ENCODE assay signal across 8 cellular contexts in genomic region chr19:13098291-13099072, GRCh38. TPM values are rescaled to one million over a fixed set of nuclear protein-coding genes. Genes with fewer than 3 reads are reported as not detected.
DNase-seq lines count a peak whose midpoint lies in the region; ATAC-seq, FAIRE-seq and TF ChIP-seq lines count a peak whose summit lies in the region.

No MANE protein-coding gene starts in this region.

- peak; percentile 37 for FAIRE-seq in K562 (lab: Jason Lieb, UNC)

- H3K36me3 Mint-ChIP-seq in CD4-positive, CD25-positive, alpha-beta regulatory T cell = peaks cover 6% of the 10 kb centered on the region

- peaks cover 5 to 70% (median 38%) of the 10 kb centered on the region in 4 donors for H3K4me1 Mint-ChIP-seq in CD4-positive, CD25-positive, alpha-beta regulatory T cell

- no peak for TF ChIP-seq EP300 in K562 (IDR thresholded peaks at IDR 0.05; ENCODE audit: low read length)

- H3K4me3 Mint-ChIP-seq in CD4-positive, CD25-positive, alpha-beta regulatory T cell = peak overlapping the region; percentile 90 to 91 (median 90)

- H3K9me1 ChIP-seq in K562 (ENCODE audit: control insufficient read depth, insufficient read depth, low read length) = no peaks in the 10 kb centered on the region

- ATAC-seq in CD4-positive, CD25-positive, alpha-beta regulatory T cell (ENCODE audit: low read depth in 2 of 2) = no peak
- ATAC-seq in K562 = peak; percentile 3
- ATAC-seq in upper lobe of right lung = no peak
- no peak for ATAC-seq in GM18517 (IDR thresholded peaks at IDR 0.05; ENCODE audit: unreplicated experiment)
- ATAC-seq in HG03039 (IDR thresholded peaks at IDR 0.05; ENCODE audit: unreplicated experiment) = no peak

- no peaks in the 10 kb centered on the region for H3K9me3 ChIP-seq in CD4-positive, CD25-positive, alpha-beta regulatory T cell (ENCODE audit: control insufficient read depth in 2 of 2, low read length in 2 of 2)
- H3K9me3 ChIP-seq in K562 (replicated peaks; ENCODE audit: control insufficient read depth, insufficient read depth, low read depth, low read length) = no peaks in the 10 kb centered on the region
- H3K9me3 ChIP-seq in upper lobe of right lung = no peaks in the 10 kb centered on the region

- peak in 1 of 2 experiments; percentile 19; a peak in 2 of 4 replicates for TF ChIP-seq RAD21 in K562 (CRISPR knock-in tag; conservative IDR thresholded peaks at IDR 0.05 in 1 of 2, IDR thresholded peaks at IDR 0.05 in 1 of 2)

- no TSS peak for BruUV-seq in K562 (replicated peaks; lab: Mats Ljungman, UMichigan)

- no peaks in the 10 kb centered on the region for H4K20me1 ChIP-seq in K562 (replicated peaks; ENCODE audit: control insufficient read depth, insufficient read depth, low read length)

- peak overlapping the region; percentile 87 for H3K27ac ChIP-seq in CD4-positive, CD25-positive, alpha-beta regulatory T cell (ENCODE audit: insufficient read depth, low read length, poor library complexity, severe bottlenecking)
- H3K27ac ChIP-seq in K562 (ENCODE audit: extremely low read depth, low read depth, low read length) = peak overlapping the region; percentile 98
- H3K27ac ChIP-seq in upper lobe of right lung = peak overlapping the region; percentile 89

- intact Hi-C loops in K562 (cut with micrococcal nuclease) (loop anchor here (1.0 kb wide), 1 partner anchor 164 kb away; no protein-coding TSS in a partner anchor), lower leg skin (cut with DNase I; ENCODE audit: low total_unique reads) (loop anchor here (5.0 kb wide), 1 partner anchor 121 kb away; no protein-coding TSS in a partner anchor), upper lobe of right lung (cut with DNase I) (loop anchor here (10.0 kb wide), 2 partner anchors 74 to 124 kb away; no protein-coding TSS in a partner anchor)

- peaks cover 56% of the 10 kb centered on the region for H3K79me2 ChIP-seq in K562 (ENCODE audit: control insufficient read depth, insufficient read depth, low read length)

- H3K9me3 Mint-ChIP-seq in CD4-positive, CD25-positive, alpha-beta regulatory T cell = peaks cover 0 to 1% (median 0%) of the 10 kb centered on the region in 7 donors

- H3K36me3 ChIP-seq in CD4-positive, CD25-positive, alpha-beta regulatory T cell (ENCODE audit: control insufficient read depth, insufficient read depth, low read length) = no peaks in the 10 kb centered on the region
- H3K36me3 ChIP-seq in K562 (ENCODE audit: control insufficient read depth, insufficient read depth, low read length) = peaks cover 37% of the 10 kb centered on the region
- peaks cover 9% of the 10 kb centered on the region for H3K36me3 ChIP-seq in upper lobe of right lung

- TF ChIP-seq POLR2A in K562 (conservative IDR thresholded peaks at IDR 0.05) = peak; percentile 77
- TF ChIP-seq POLR2A in lower leg skin (IDR thresholded peaks at IDR 0.05) = no peak

- whole genome bisulfite sequencing in K562 (ENCODE audit: insufficient coverage, low coverage, missing lambda C conversion rate) = under 1% methylated on average over 41 of the region's 56 CpGs
- WGBS in lower leg skin, 2 donors = 7 to 12% methylated on average over 44 to 51 of the region's 56 CpGs

- peak overlapping the region; percentile 99 for H3K4me2 ChIP-seq in K562 (ENCODE audit: insufficient read depth, low read length)

- POLR2A ChIA-PET in K562 (lab: Yijun Ruan, JAX) = interaction anchor here (0.8 to 1.1 kb wide), 2 partner anchors 9 to 54 kb away, joined by 4 to 7 read pairs; no protein-coding TSS in a partner anchor

- H2AFZ ChIP-seq in K562 (ENCODE audit: low read depth, low read length) = no peak overlapping the region

- TF ChIP-seq CTCF in K562 (IDR thresholded peaks at IDR 0.05 in 2 of 3, conservative IDR thresholded peaks at IDR 0.05 in 1 of 3; ENCODE audit: insufficient read depth in 2 of 3, low read depth in 1 of 3, low read length in 3 of 3) (no peak; a peak in 1 of 6 replicates), lower leg skin (IDR thresholded peaks at IDR 0.05) (no peak), upper lobe of right lung (IDR thresholded peaks at IDR 0.05) (no peak)

- peaks cover 97% of the 10 kb centered on the region for H3K4me1 ChIP-seq in CD4-positive, CD25-positive, alpha-beta regulatory T cell (ENCODE audit: control insufficient read depth, insufficient read depth, low read length, poor library complexity, severe bottlenecking)
- H3K4me1 ChIP-seq in K562 (replicated peaks in 1 of 2; ENCODE audit: control insufficient read depth in 2 of 2, insufficient read depth in 2 of 2, low read length in 2 of 2) (peaks cover 40 to 82% of the 10 kb centered on the region in 2 experiments), upper lobe of right lung (peaks cover 54% of the 10 kb centered on the region)

- CTCF ChIA-PET in K562 (lab: Yijun Ruan, JAX; ENCODE audit: low intra/inter-chr PET ratio) = interaction anchor here (0.6 to 0.8 kb wide), 2 partner anchors 58 to 163 kb away, joined by 3 read pairs; no protein-coding TSS in a partner anchor

- H3K9ac ChIP-seq in K562 (ENCODE audit: insufficient read depth in 1 of 2, low read depth in 2 of 2, low read length in 2 of 2) = peak overlapping the region; percentile 74 to 95

- peak; percentile 35 to 78 (median 54) for DNase-seq in CD4-positive, CD25-positive, alpha-beta regulatory T cell
- DNase-seq in NCI-H2171 treated with DMSO at 0.1 percent for 48 hours (lab: John Stamatoyannopoulos, UW) = peak; percentile 61
- peak in 3 of 4 experiments; percentile 25 to 85 (median 62) for DNase-seq in K562 (ENCODE audit: extremely low read depth in 1 of 4, low spot score in 3 of 4)
- no peak for DNase-seq in lower leg skin (ENCODE audit: low spot score in 2 of 2)
- DNase-seq in upper lobe of right lung = no peak
- no peak for DNase-seq in putamen (ENCODE audit: low spot score)

- H3K27me3 ChIP-seq in CD4-positive, CD25-positive, alpha-beta regulatory T cell (ENCODE audit: control insufficient read depth, insufficient read depth, low read length) = no peaks in the 10 kb centered on the region
- H3K27me3 ChIP-seq in K562 (ENCODE audit: control insufficient read depth in 2 of 2, insufficient read depth in 2 of 2, low read length in 2 of 2) (no peaks in the 10 kb centered on the region), upper lobe of right lung (no peaks in the 10 kb centered on the region)

- peaks cover 24% of the 10 kb centered on the region for H3K27me3 Mint-ChIP-seq in CD4-positive, CD25-positive, alpha-beta regulatory T cell

- H3K27ac Mint-ChIP-seq in CD4-positive, CD25-positive, alpha-beta regulatory T cell = peak overlapping the region; percentile 94 to 96 (median 95)

- peak overlapping the region; percentile 59 for H3K4me3 ChIP-seq in CD4-positive, CD25-positive, alpha-beta regulatory T cell (ENCODE audit: low read depth, low read length)
- peak overlapping the region; percentile 98 for H3K4me3 ChIP-seq in K562
- H3K4me3 ChIP-seq in lower leg skin (ENCODE audit: low read depth, poor library complexity, severe bottlenecking) = peak overlapping the region; percentile 17
- H3K4me3 ChIP-seq in upper lobe of right lung = peak overlapping the region; percentile 55

- in situ Hi-C loops in K562 (cut with MboI) = no loop called here

RNA-seq across cellular contexts. Expression of gene LYL1, which starts 4.2 kb away (rescaled TPM):
- total RNA-seq in CD4-positive, CD25-positive, alpha-beta regulatory T cell = 8.7 TPM
- polyA plus RNA-seq in CD4-positive, CD25-positive, alpha-beta regulatory T cell = 10 to 100 TPM in 1 of 4 donors, 1 to 10 TPM in 3; 6.5 to 14.2 (median 7.5) TPM
- total RNA-seq in K562 (2011; cell fraction: chromatin; rRNA removed; ENCODE audit: low replicate concordance) = 54.5 and 112 TPM in 2 replicates
- 105 and 123 TPM in 2 replicates for total RNA-seq in K562 (2011; cell fraction: nucleolus; rRNA removed)
- total RNA-seq in K562 (2011; cell fraction: nucleoplasm; rRNA removed) = 74.6 and 89.7 TPM in 2 replicates
- total RNA-seq in K562 (2014; rRNA removed) = 266 and 312 TPM in 2 replicates
- 13.2 and 17.7 TPM in 2 replicates for total RNA-seq in K562 (2014; rRNA removed; fragmentation: Illumina TruSeq; extraction: Trizol)
- total RNA-seq in K562 (2015; rRNA removed; fragmentation: Illumina TruSeq; extraction: Trizol) = 89.9 and 108 TPM in 2 replicates
- total RNA-seq in K562 (2021) = 216 and 218 TPM in 2 replicates
- 34.0 and 47.0 TPM in 2 replicates for polyA plus RNA-seq in K562 (2011; rRNA removed)
- polyA plus RNA-seq in K562 (2011; cell fraction: cytosol; rRNA removed) = 73.1 and 246 TPM in 2 replicates
- 76.6 and 132 TPM in 2 replicates for polyA plus RNA-seq in K562 (2011; cell fraction: nucleus; rRNA removed)
- 144 and 229 TPM in 2 replicates for polyA plus RNA-seq in K562 (2012)
- 17.8 and 71.5 TPM in 2 replicates for polyA plus RNA-seq in K562 (2014; fragmentation: Illumina TruSeq; extraction: Trizol)
- polyA plus RNA-seq in K562 (2014; fragmentation: Nextera tagmentation; extraction: Ambion mirVana) = 1 to 10 TPM; 1.3 to 1.6 TPM
- 165 and 175 TPM in 2 replicates for polyA plus RNA-seq in K562 (2014; rRNA removed)
- polyA minus RNA-seq in K562 (2011; rRNA and poly(A)+ RNA removed) = 12.7 and 14.2 TPM in 2 replicates
- 46.0 and 79.3 TPM in 2 replicates for polyA minus RNA-seq in K562 (2011; cell fraction: cytosol; rRNA and poly(A)+ RNA removed)
- 37.4 and 52.3 TPM in 2 replicates for polyA minus RNA-seq in K562 (2011; cell fraction: nucleus; rRNA and poly(A)+ RNA removed)
- 1 to 10 TPM; 4.9 to 8.3 (median 7.0) TPM for total RNA-seq in lower leg skin
- total RNA-seq in upper lobe of right lung = 21.8 TPM

RNA-seq across cellular contexts. Expression of gene TRMT1, which starts 18.1 kb away (rescaled TPM):
- 57.6 TPM for total RNA-seq in CD4-positive, CD25-positive, alpha-beta regulatory T cell
- polyA plus RNA-seq in CD4-positive, CD25-positive, alpha-beta regulatory T cell = 10 to 100 TPM; 16.0 to 22.3 (median 19.9) TPM
- total RNA-seq in K562 (2011; cell fraction: chromatin; rRNA removed; ENCODE audit: low replicate concordance) = 73.3 and 179 TPM in 2 replicates
- total RNA-seq in K562 (2011; cell fraction: nucleolus; rRNA removed) = 168 and 175 TPM in 2 replicates
- 79.0 and 80.0 TPM in 2 replicates for total RNA-seq in K562 (2011; cell fraction: nucleoplasm; rRNA removed)
- 89.1 and 113 TPM in 2 replicates for total RNA-seq in K562 (2014; rRNA removed)
- total RNA-seq in K562 (2014; rRNA removed; fragmentation: Illumina TruSeq; extraction: Trizol) = 25.8 and 42.9 TPM in 2 replicates
- total RNA-seq in K562 (2015; rRNA removed; fragmentation: Illumina TruSeq; extraction: Trizol) = 54.3 and 60.2 TPM in 2 replicates
- 118 TPM in 2 replicates for total RNA-seq in K562 (2021)
- 44.1 and 53.3 TPM in 2 replicates for polyA plus RNA-seq in K562 (2011; rRNA removed)
- polyA plus RNA-seq in K562 (2011; cell fraction: cytosol; rRNA removed) = 39.2 and 80.0 TPM in 2 replicates
- 282 and 531 TPM in 2 replicates for polyA plus RNA-seq in K562 (2011; cell fraction: nucleus; rRNA removed)
- polyA plus RNA-seq in K562 (2012) = 59.6 and 77.8 TPM in 2 replicates
- 84.8 and 96.2 TPM in 2 replicates for polyA plus RNA-seq in K562 (2014; fragmentation: Illumina TruSeq; extraction: Trizol)
- polyA plus RNA-seq in K562 (2014; fragmentation: Nextera tagmentation; extraction: Ambion mirVana) = 10 to 100 TPM in 1 of 2 experiments, 1 to 10 TPM in 1; 5.8 to 10.9 TPM
- polyA plus RNA-seq in K562 (2014; rRNA removed) = 155 and 158 TPM in 2 replicates
- polyA minus RNA-seq in K562 (2011; rRNA and poly(A)+ RNA removed) = 23.7 and 27.9 TPM in 2 replicates
- polyA minus RNA-seq in K562 (2011; cell fraction: cytosol; rRNA and poly(A)+ RNA removed) = 49.3 and 51.7 TPM in 2 replicates
- 50.5 and 77.3 TPM in 2 replicates for polyA minus RNA-seq in K562 (2011; cell fraction: nucleus; rRNA and poly(A)+ RNA removed)
- 10 to 100 TPM; 17.7 to 60.4 (median 32.7) TPM for total RNA-seq in lower leg skin
- total RNA-seq in upper lobe of right lung = 33.7 TPM

RNA-seq across cellular contexts. Expression of gene NACC1, which starts 19.6 kb away (rescaled TPM):
- 25.4 TPM for total RNA-seq in CD4-positive, CD25-positive, alpha-beta regulatory T cell
- polyA plus RNA-seq in CD4-positive, CD25-positive, alpha-beta regulatory T cell = 1 to 10 TPM in 2 of 4 donors, under 1 TPM in 2; 0.71 to 2.5 (median 1.2) TPM
- 31.6 and 133 TPM in 2 replicates for total RNA-seq in K562 (2011; cell fraction: chromatin; rRNA removed; ENCODE audit: low replicate concordance)
- total RNA-seq in K562 (2011; cell fraction: nucleolus; rRNA removed) = 77.5 and 89.6 TPM in 2 replicates
- 35.3 and 45.1 TPM in 2 replicates for total RNA-seq in K562 (2011; cell fraction: nucleoplasm; rRNA removed)
- 62.4 and 85.7 TPM in 2 replicates for total RNA-seq in K562 (2014; rRNA removed)
- 9.1 and 9.5 TPM in 2 replicates for total RNA-seq in K562 (2014; rRNA removed; fragmentation: Illumina TruSeq; extraction: Trizol)
- total RNA-seq in K562 (2015; rRNA removed; fragmentation: Illumina TruSeq; extraction: Trizol) = 40.2 and 46.8 TPM in 2 replicates
- 93.0 and 96.6 TPM in 2 replicates for total RNA-seq in K562 (2021)
- polyA plus RNA-seq in K562 (2011; rRNA removed) = 25.8 and 49.0 TPM in 2 replicates
- polyA plus RNA-seq in K562 (2011; cell fraction: cytosol; rRNA removed) = 59.4 and 222 TPM in 2 replicates
- 52.2 and 123 TPM in 2 replicates for polyA plus RNA-seq in K562 (2011; cell fraction: nucleus; rRNA removed)
- polyA plus RNA-seq in K562 (2012) = 35.2 and 37.0 TPM in 2 replicates
- 23.2 and 90.7 TPM in 2 replicates for polyA plus RNA-seq in K562 (2014; fragmentation: Illumina TruSeq; extraction: Trizol)
- polyA plus RNA-seq in K562 (2014; fragmentation: Nextera tagmentation; extraction: Ambion mirVana) = under 1 TPM; 0.04 to 0.17 TPM
- 46.1 and 68.1 TPM in 2 replicates for polyA plus RNA-seq in K562 (2014; rRNA removed)
- polyA minus RNA-seq in K562 (2011; rRNA and poly(A)+ RNA removed) = 17.9 and 39.8 TPM in 2 replicates
- polyA minus RNA-seq in K562 (2011; cell fraction: cytosol; rRNA and poly(A)+ RNA removed) = 67.5 and 79.0 TPM in 2 replicates
- 16.6 and 18.0 TPM in 2 replicates for polyA minus RNA-seq in K562 (2011; cell fraction: nucleus; rRNA and poly(A)+ RNA removed)
- total RNA-seq in lower leg skin = 10 to 100 TPM; 21.4 to 46.1 (median 39.8) TPM
- total RNA-seq in upper lobe of right lung = 39.8 TPM

RNA-seq across cellular contexts. Expression of gene STX10, which starts 51.7 kb away (rescaled TPM):
- total RNA-seq in CD4-positive, CD25-positive, alpha-beta regulatory T cell = 56.5 TPM
- polyA plus RNA-seq in CD4-positive, CD25-positive, alpha-beta regulatory T cell = 10 to 100 TPM; 52.4 to 68.2 (median 58.9) TPM
- total RNA-seq in K562 (2011; cell fraction: chromatin; rRNA removed; ENCODE audit: low replicate concordance) = 25.6 and 67.7 TPM in 2 replicates
- 56.9 and 60.3 TPM in 2 replicates for total RNA-seq in K562 (2011; cell fraction: nucleolus; rRNA removed)
- total RNA-seq in K562 (2011; cell fraction: nucleoplasm; rRNA removed) = 42.4 and 42.7 TPM in 2 replicates
- total RNA-seq in K562 (2014; rRNA removed) = 57.8 and 59.2 TPM in 2 replicates
- total RNA-seq in K562 (2014; rRNA removed; fragmentation: Illumina TruSeq; extraction: Trizol) = 12.6 and 19.0 TPM in 2 replicates
- 31.0 and 33.9 TPM in 2 replicates for total RNA-seq in K562 (2015; rRNA removed; fragmentation: Illumina TruSeq; extraction: Trizol)
- 39.6 and 41.6 TPM in 2 replicates for total RNA-seq in K562 (2021)
- polyA plus RNA-seq in K562 (2011; rRNA removed) = 46.6 and 77.4 TPM in 2 replicates
- 62.2 and 72.6 TPM in 2 replicates for polyA plus RNA-seq in K562 (2011; cell fraction: cytosol; rRNA removed)
- 159 and 172 TPM in 2 replicates for polyA plus RNA-seq in K562 (2011; cell fraction: nucleus; rRNA removed)
- 46.6 and 75.7 TPM in 2 replicates for polyA plus RNA-seq in K562 (2012)
- polyA plus RNA-seq in K562 (2014; fragmentation: Illumina TruSeq; extraction: Trizol) = 30.3 and 35.2 TPM in 2 replicates
- 1 to 10 TPM in 1 of 2 experiments, under 1 TPM in 1; 0.51 to 1.7 TPM for polyA plus RNA-seq in K562 (2014; fragmentation: Nextera tagmentation; extraction: Ambion mirVana)
- 66.3 and 78.0 TPM in 2 replicates for polyA plus RNA-seq in K562 (2014; rRNA removed)
- 12.8 and 14.0 TPM in 2 replicates for polyA minus RNA-seq in K562 (2011; rRNA and poly(A)+ RNA removed)
- polyA minus RNA-seq in K562 (2011; cell fraction: cytosol; rRNA and poly(A)+ RNA removed) = 14.0 and 15.9 TPM in 2 replicates
- 10.5 and 19.3 TPM in 2 replicates for polyA minus RNA-seq in K562 (2011; cell fraction: nucleus; rRNA and poly(A)+ RNA removed)
- total RNA-seq in lower leg skin = 100 to 1,000 TPM in 1 of 4 donors, 10 to 100 TPM in 3; 67.8 to 110 (median 78.0) TPM
- total RNA-seq in upper lobe of right lung = 65.4 TPM

RNA-seq across cellular contexts. Expression of gene IER2, which starts 51.7 kb away (rescaled TPM):
- total RNA-seq in CD4-positive, CD25-positive, alpha-beta regulatory T cell = 478 TPM
- 100 to 1,000 TPM; 144 to 234 (median 197) TPM for polyA plus RNA-seq in CD4-positive, CD25-positive, alpha-beta regulatory T cell
- total RNA-seq in K562 (2011; cell fraction: chromatin; rRNA removed; ENCODE audit: low replicate concordance) = 67.1 and 140 TPM in 2 replicates
- 139 and 159 TPM in 2 replicates for total RNA-seq in K562 (2011; cell fraction: nucleolus; rRNA removed)
- 90.2 and 96.9 TPM in 2 replicates for total RNA-seq in K562 (2011; cell fraction: nucleoplasm; rRNA removed)
- total RNA-seq in K562 (2014; rRNA removed) (84.5 and 134 TPM in 2 replicates), K562 (2014; rRNA removed; fragmentation: Illumina TruSeq; extraction: Trizol) (23.6 and 24.4 TPM in 2 replicates), K562 (2015; rRNA removed; fragmentation: Illumina TruSeq; extraction: Trizol) (14.8 and 17.4 TPM in 2 replicates), K562 (2021) (205 and 214 TPM in 2 replicates), lower leg skin (100 to 1,000 TPM; 118 to 146 (median 130) TPM), upper lobe of right lung (104 TPM)
- polyA plus RNA-seq in K562 (2011; rRNA removed) (23.7 and 32.9 TPM in 2 replicates), K562 (2014; fragmentation: Illumina TruSeq; extraction: Trizol) (35.5 and 67.9 TPM in 2 replicates), K562 (2014; fragmentation: Nextera tagmentation; extraction: Ambion mirVana) (1 to 10 TPM; 4.5 to 5.1 TPM), K562 (2014; rRNA removed) (127 and 140 TPM in 2 replicates)
- 37.6 and 91.2 TPM in 2 replicates for polyA plus RNA-seq in K562 (2011; cell fraction: cytosol; rRNA removed)
- 112 and 193 TPM in 2 replicates for polyA plus RNA-seq in K562 (2011; cell fraction: nucleus; rRNA removed)
- polyA plus RNA-seq in K562 (2012) = 158 and 169 TPM in 2 replicates
- 8.8 and 9.1 TPM in 2 replicates for polyA minus RNA-seq in K562 (2011; rRNA and poly(A)+ RNA removed)
- 38.4 and 48.8 TPM in 2 replicates for polyA minus RNA-seq in K562 (2011; cell fraction: cytosol; rRNA and poly(A)+ RNA removed)
- 39.2 and 41.5 TPM in 2 replicates for polyA minus RNA-seq in K562 (2011; cell fraction: nucleus; rRNA and poly(A)+ RNA removed)

Comparison
In these comparisons a context has a peak if more than half of its experiments do, and no peak if none do; other contexts are left out.
1. DNase-seq: peak in CD4-positive, CD25-positive, alpha-beta regulatory T cell (3 of 3), NCI-H2171 treated with DMSO at 0.1 percent for 48 hours (single experiment) and K562 (3 of 4); none in lower leg skin (0 of 2), upper lobe of right lung (single experiment) and putamen (single experiment).
2. H3K4me3 ChIP-seq: peak in every context shown above with its lines; median percentile 98 in K562; 59 in CD4-positive, CD25-positive, alpha-beta regulatory T cell; 55 in upper lobe of right lung; 17 in lower leg skin.
3. Peak in every context shown above with its lines, with median percentiles within 50 percentile points of each other: H3K27ac ChIP-seq.